Comparison of ENCODE assay signal across 8 cellular contexts in genomic region chr19:57769345-57770131, GRCh38. TPM values are rescaled to one million over a fixed set of nuclear protein-coding genes. Genes with fewer than 3 reads are reported as not detected.
DNase-seq lines count a peak whose midpoint lies in the region; ATAC-seq and TF ChIP-seq lines count a peak whose summit lies in the region.

TSS of gene ZNF586 (plus strand) at chr19:57769676. CDS start at chr19:57769843, 167 bp downstream.

- TF ChIP-seq CTCF in GM10248 (IDR thresholded peaks at IDR 0.05; ENCODE audit: control extremely low read depth, extremely low read depth, low read depth, missing control alignments) (no peak), psoas muscle (IDR thresholded peaks at IDR 0.05) (no peak)

- CTCF ChIA-PET in GM10248 (lab: Yijun Ruan, JAX): interaction anchor here (0.8 to 1.4 kb wide), 4 partner anchors 9 to 45 kb away, joined by 3 to 5 read pairs (median 4); partner anchors contain the start of gene ZNF552

- ATAC-seq in HG02610 (IDR thresholded peaks at IDR 0.05; ENCODE audit: unreplicated experiment): peak; percentile 95
- peak; percentile 100 for ATAC-seq in T-helper 17 cell
- peak; percentile 98 for ATAC-seq in left ventricle myocardium superior
- peak; percentile 91 to 93 (median 92) for ATAC-seq in psoas muscle

- no peaks in the 10 kb centered on the region for H3K27me3 ChIP-seq in psoas muscle (ENCODE audit: insufficient read depth in 3 of 3, low read length in 2 of 3)

- H3K36me3 ChIP-seq in psoas muscle (ENCODE audit: insufficient read depth in 1 of 2, low read depth in 1 of 2): peaks cover 8 to 11% of the 10 kb centered on the region in 2 donors
- no peaks in the 10 kb centered on the region for H3K36me3 ChIP-seq in urinary bladder (ENCODE audit: insufficient read depth)

- POLR2A ChIA-PET in GM10248 (lab: Yijun Ruan, JAX): interaction anchor here (0.6 to 0.7 kb wide), 2 partner anchors 16 to 43 kb away, joined by 3 to 4 read pairs; no protein-coding TSS in a partner anchor

- H3K36me3 Mint-ChIP-seq in T-helper 17 cell (ENCODE audit: low read depth): peaks cover 7% of the 10 kb centered on the region

- intact Hi-C loops in left ventricle myocardium superior (cut with micrococcal nuclease) (no loop called here), psoas muscle (cut with DNase I) (no loop called here)

- H3K4me1 Mint-ChIP-seq in T-helper 17 cell: peaks cover 15% of the 10 kb centered on the region

- H3K4me3 ChIP-seq in psoas muscle (peak within 1 kb of the TSS; percentile 97), urinary bladder (ENCODE audit: low read depth, low read length) (peak within 1 kb of the TSS; percentile 91)

- no peaks in the 10 kb centered on the region for H3K27me3 Mint-ChIP-seq in T-helper 17 cell

- H3K27ac ChIP-seq in psoas muscle (peak within 1 kb of the TSS; percentile 95), urinary bladder (ENCODE audit: low read depth) (peak within 1 kb of the TSS; percentile 38)

- peaks cover 17% of the 10 kb centered on the region for H3K9me3 ChIP-seq in T-helper 17 cell (ENCODE audit: control insufficient read depth, low read length, poor library complexity, severe bottlenecking)
- no peaks in the 10 kb centered on the region for H3K9me3 ChIP-seq in psoas muscle

- peak within 1 kb of the TSS; percentile 64 for H3K27ac Mint-ChIP-seq in T-helper 17 cell

- H3K4me3 Mint-ChIP-seq in T-helper 17 cell: peak within 1 kb of the TSS; percentile 90

- WGBS in psoas muscle, 3 donors: 3 to 5% (median 4%) methylated on average over 56 to 61 of the region's 61 CpGs
- WGBS in urinary bladder: 3% methylated on average over 61 of the region's 61 CpGs

- H3K4me1 ChIP-seq in psoas muscle (peaks cover 30% of the 10 kb centered on the region), urinary bladder (ENCODE audit: insufficient read depth) (no peaks in the 10 kb centered on the region)

- DNase-seq in GM10248 (ENCODE audit: extremely low spot score) (peak; percentile 96), NCI-H1092 treated with DMSO at 0.1 percent for 48 hours (lab: John Stamatoyannopoulos, UW) (peak; percentile 81), T-helper 17 cell (peak; percentile 70 to 74 (median 72)), amygdala (lab: John Stamatoyannopoulos, UW) (peak; percentile 5 to 95 (median 84)), left ventricle myocardium superior (peak; percentile 93), psoas muscle (peak; percentile 89 to 94)

RNA-seq across cellular contexts. Expression of gene ZNF586, which starts in this region (rescaled TPM):
- total RNA-seq in T-helper 17 cell (10 to 100 TPM; 34.8 to 37.7 TPM), left ventricle myocardium superior (8.9 TPM), psoas muscle (10 to 100 TPM; 10.9 to 14.1 (median 12.1) TPM), urinary bladder (33.8 TPM)
- polyA plus RNA-seq in psoas muscle (10 to 100 TPM in 1 of 3 donors, 1 to 10 TPM in 2; 7.1 to 10.5 (median 8.6) TPM), urinary bladder (9.2 TPM)

Comparison
In these comparisons a context has a peak if more than half of its experiments do, and no peak if none do; other contexts are left out.
1. Peak in every context shown above with its lines: DNase-seq, ATAC-seq, H3K4me3 ChIP-seq and H3K27ac ChIP-seq.